In genomic region chr22:20223421-20224245, GRCh38 we compare ENCODE assay signal across 21 cellular contexts. TPM values are rescaled to one million over a fixed set of nuclear protein-coding genes. Genes with fewer than 3 reads are reported as not detected.
"Had no signal": no experiment of that assay in that cellular context is flagged by ENCODE, and none has a peak within 500 bp of the region (broad histone marks: within the 10 kb centered on the region; RNA-seq: fewer than 3 reads in every experiment).

No MANE protein-coding gene starts in this region.

- H3K27ac Mint-ChIP-seq: activated B cell treated with CpG ODN at 0.5 μM for 24 hours; activated CD4-positive, alpha-beta memory T cell treated with anti-CD3 and anti-CD28 coated beads for 36 hours; activated CD8-positive, alpha-beta memory T cell treated with anti-CD3 and anti-CD28 coated beads, Interleukin-2, amount 10 ng/mL, durations not matched to agents 7 days and 5 days; activated T-helper 17 cell treated with anti-CD3 and anti-CD28 coated beads, Interleukin-2, amount 50 U/mL, for 72 hours had no signal

- H3K36me3 Mint-ChIP-seq: activated CD4-positive, alpha-beta memory T cell treated with anti-CD3 and anti-CD28 coated beads for 36 hours; activated CD8-positive, alpha-beta memory T cell treated with anti-CD3 and anti-CD28 coated beads, Interleukin-2, amount 10 ng/mL, durations not matched to agents 7 days and 5 days had no signal

- H3K9me3 Mint-ChIP-seq: activated B cell treated with CpG ODN at 0.5 μM for 24 hours; activated T-helper 17 cell treated with anti-CD3 and anti-CD28 coated beads, Interleukin-2, amount 50 U/mL, for 72 hours had no signal

- H3K4me3 Mint-ChIP-seq: activated B cell treated with CpG ODN at 0.5 μM for 24 hours; activated CD4-positive, alpha-beta memory T cell treated with anti-CD3 and anti-CD28 coated beads for 36 hours; activated CD8-positive, alpha-beta memory T cell treated with anti-CD3 and anti-CD28 coated beads, Interleukin-2, amount 10 ng/mL, durations not matched to agents 7 days and 5 days; activated T-helper 17 cell treated with anti-CD3 and anti-CD28 coated beads, Interleukin-2, amount 50 U/mL, for 72 hours; nephron had no signal

- H3K27me3 Mint-ChIP-seq: activated B cell treated with CpG ODN at 0.5 μM for 24 hours; activated CD4-positive, alpha-beta memory T cell treated with anti-CD3 and anti-CD28 coated beads for 36 hours; activated CD8-positive, alpha-beta memory T cell treated with anti-CD3 and anti-CD28 coated beads, Interleukin-2, amount 10 ng/mL, durations not matched to agents 7 days and 5 days; progenitor cell of endocrine pancreas had no signal

- H3K4me1 Mint-ChIP-seq: activated B cell treated with CpG ODN at 0.5 μM for 24 hours; activated CD8-positive, alpha-beta memory T cell treated with anti-CD3 and anti-CD28 coated beads, Interleukin-2, amount 10 ng/mL, durations not matched to agents 7 days and 5 days; activated T-helper 17 cell treated with anti-CD3 and anti-CD28 coated beads, Interleukin-2, amount 50 U/mL, for 72 hours had no signal

- ATAC-seq: activated CD8-positive, alpha-beta memory T cell treated with anti-CD3 and anti-CD28 coated beads, Interleukin-2, amount 10 ng/mL, durations not matched to agents 7 days and 5 days; activated T-helper 17 cell treated with anti-CD3 and anti-CD28 coated beads, Interleukin-2, amount 50 U/mL, for 72 hours; esophagus mucosa; gastrocnemius medialis had no signal

- DNase-seq: activated B cell treated with CpG ODN at 0.5 μM for 24 hours; activated CD4-positive, alpha-beta memory T cell treated with anti-CD3 and anti-CD28 coated beads for 36 hours; activated CD4-positive, alpha-beta T cell treated with anti-CD3 and anti-CD28 coated beads for 4 hours; activated CD8-positive, alpha-beta memory T cell treated with anti-CD3 and anti-CD28 coated beads, Interleukin-2, amount 10 ng/mL, durations not matched to agents 7 days and 5 days; activated naive CD4-positive, alpha-beta T cell; activated T-cell treated with anti-CD3 and anti-CD28 coated beads, Interleukin-2, amount 50 U/mL, for 1 hour; anterior cingulate cortex; cortex of kidney; gastrocnemius medialis; head of caudate nucleus; kidney; left ventricle myocardium inferior; mammary epithelial cell; midbrain; stimulated activated CD8-positive, alpha-beta memory T cell treated with anti-CD3 and anti-CD28 coated beads, Interleukin-4, amount 100 ng/mL, for 48 hours; stimulated activated naive CD4-positive, alpha-beta T cell treated with Interleukin-2 at 50 U/mL for 16 hours; thyroid gland had no signal

RNA-seq across cellular contexts. Expression of gene RTN4R, which starts 44.5 kb away (rescaled TPM):
- total RNA-seq: activated B cell treated with CpG ODN at 0.5 μM for 24 hours had no signal
